ENCODE assay signal across 8 cellular contexts in the genomic region with DNA sequence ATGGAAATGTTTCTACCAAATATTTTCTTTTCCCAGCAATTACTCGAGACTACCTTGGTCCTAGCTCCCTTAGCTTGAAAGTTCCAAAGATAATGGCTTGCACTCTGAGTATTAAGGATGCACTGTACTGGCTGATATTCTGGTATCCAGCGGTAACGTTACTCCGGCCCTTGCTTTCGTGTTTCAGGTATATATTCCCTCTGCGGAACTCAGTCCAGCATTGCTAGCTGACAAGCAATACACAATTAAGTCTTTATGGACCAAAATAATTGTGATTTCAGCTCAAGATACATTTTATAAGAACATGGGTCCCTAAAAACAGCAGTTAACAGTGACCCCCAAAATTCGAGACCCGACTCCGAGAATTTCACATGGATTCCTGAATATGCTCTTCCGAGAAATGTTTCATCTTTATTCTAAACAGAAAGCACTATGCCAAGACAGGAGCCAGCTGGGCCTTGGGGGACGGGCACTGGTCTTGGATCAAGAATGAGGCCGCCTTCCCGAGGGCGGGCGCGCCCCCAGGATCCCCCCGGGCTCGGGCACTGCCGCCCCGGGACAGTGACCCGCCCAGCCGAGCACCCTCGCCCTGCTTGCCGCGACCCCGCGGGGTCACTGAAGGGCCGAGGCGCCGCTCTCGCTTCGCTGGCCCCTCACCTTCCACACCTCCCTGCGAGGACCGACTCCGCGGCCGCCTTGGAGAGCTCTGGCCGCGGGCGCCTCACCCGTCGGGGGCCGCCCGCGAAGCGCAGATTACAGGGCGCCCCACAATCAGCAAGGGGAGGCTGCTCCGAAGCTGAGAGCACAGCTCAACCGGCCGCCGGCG. TPM values are rescaled to one million over a fixed set of nuclear protein-coding genes. Genes with fewer than 3 reads are reported as not detected.
DNase-seq lines count a peak whose midpoint lies in the region; ATAC-seq, FAIRE-seq and TF ChIP-seq lines count a peak whose summit lies in the region.

No MANE protein-coding gene starts in this region.

- H3F3A ChIP-seq in Loucy (ENCODE audit: low read depth) = peaks cover 11% of the 10 kb centered on the region; the same call in 1 of the 2 replicates

- no peaks in the 10 kb centered on the region for H4K20me1 ChIP-seq in Loucy (ENCODE audit: insufficient read depth, low read length, poor library complexity, severe bottlenecking)

- H3K27ac ChIP-seq in CD8-positive, alpha-beta memory T cell (ENCODE audit: low read depth, low read length) = peak overlapping the region; percentile 96

- peak overlapping the region; percentile 76 for H3K4me3 ChIP-seq in CD8-positive, alpha-beta memory T cell (ENCODE audit: low read length)
- peak overlapping the region; percentile 91 for H3K4me3 ChIP-seq in Loucy (ENCODE audit: low read length, poor library complexity, severe bottlenecking)

- peaks cover 46% of the 10 kb centered on the region for H3K79me2 ChIP-seq in Loucy (ENCODE audit: insufficient read depth, low read length)

- peak overlapping the region; percentile 86 to 100 (median 92) for H3K27ac Mint-ChIP-seq in CD8-positive, alpha-beta memory T cell
- H3K27ac Mint-ChIP-seq in activated naive CD4-positive, alpha-beta T cell treated with anti-CD3 and anti-CD28 coated beads, Interleukin-2, amount 50 U/mL, for 72 hours = peak overlapping the region; percentile 86 to 99
- peak overlapping the region; percentile 90 for H3K27ac Mint-ChIP-seq in progenitor cell of endocrine pancreas

- CTCF ChIA-PET in CD8-positive, alpha-beta memory T cell (lab: Charles Lee) = interaction anchor here (0.6 to 2.3 kb wide), 8 partner anchors 8 to 1421 kb away, joined by 3 to 14 read pairs (median 3); a partner anchor contains a TSS

- H2AFZ ChIP-seq in Loucy (ENCODE audit: low read length) = no peak overlapping the region

- peak overlapping the region; percentile 82 to 98 (median 91) for H3K4me3 Mint-ChIP-seq in CD8-positive, alpha-beta memory T cell
- peak overlapping the region; percentile 78 for H3K4me3 Mint-ChIP-seq in progenitor cell of endocrine pancreas (ENCODE audit: low read depth)

- H3K4me2 ChIP-seq in Loucy (ENCODE audit: low read depth, low read length, poor library complexity, severe bottlenecking) = peak overlapping the region; percentile 97

- intact Hi-C loops in left cardiac atrium (cut with DNase I) = no loop called here

- DNase-seq in CD8-positive, alpha-beta memory T cell = peak in 2 of 5 donors; percentile 5 to 12
- no peak for DNase-seq in activated naive CD4-positive, alpha-beta T cell treated with anti-CD3 and anti-CD28 coated beads, Interleukin-2, amount 50 U/mL, for 72 hours (ENCODE audit: low spot score in 2 of 2)
- peak; percentile 48 for DNase-seq in left cardiac atrium
- no peak for DNase-seq in progenitor cell of endocrine pancreas (ENCODE audit: low spot score, unreplicated experiment)
- DNase-seq in D721Med (ENCODE audit: insufficient read length, low spot score) = no peak
- no peak for DNase-seq in cortex of kidney (lab: John Stamatoyannopoulos, UW)

- peak overlapping the region; percentile 99 for H3K9ac ChIP-seq in Loucy (ENCODE audit: low read depth, low read length, poor library complexity, severe bottlenecking)

- no peak for FAIRE-seq in D721Med (lab: Jason Lieb, UNC)

- H3K9me3 Mint-ChIP-seq in CD8-positive, alpha-beta memory T cell = no peaks in the 10 kb centered on the region
- H3K9me3 Mint-ChIP-seq in activated naive CD4-positive, alpha-beta T cell treated with anti-CD3 and anti-CD28 coated beads, Interleukin-2, amount 50 U/mL, for 72 hours = peaks cover 0 to 4% of the 10 kb centered on the region in 2 donors
- no peaks in the 10 kb centered on the region for H3K9me3 Mint-ChIP-seq in progenitor cell of endocrine pancreas (ENCODE audit: low read depth)

- H3K36me3 Mint-ChIP-seq in CD8-positive, alpha-beta memory T cell = peaks cover 1 to 23% (median 3%) of the 10 kb centered on the region in 3 donors
- H3K36me3 Mint-ChIP-seq in activated naive CD4-positive, alpha-beta T cell treated with anti-CD3 and anti-CD28 coated beads, Interleukin-2, amount 50 U/mL, for 72 hours = peaks cover 8 to 11% of the 10 kb centered on the region in 2 donors
- H3K36me3 Mint-ChIP-seq in progenitor cell of endocrine pancreas (ENCODE audit: insufficient read depth) = peaks cover 1% of the 10 kb centered on the region

- ATAC-seq in GM21423 (IDR thresholded peaks at IDR 0.05; ENCODE audit: unreplicated experiment) (peak; percentile 7), left cardiac atrium (peak; percentile 18 to 24)
- ATAC-seq in activated naive CD4-positive, alpha-beta T cell treated with anti-CD3 and anti-CD28 coated beads, Interleukin-2, amount 50 U/mL, for 72 hours = peak in 1 of 2 donors; percentile 4

- H3K9me3 ChIP-seq in CD8-positive, alpha-beta memory T cell (ENCODE audit: low read length) = no peaks in the 10 kb centered on the region
- no peaks in the 10 kb centered on the region for H3K9me3 ChIP-seq in Loucy (ENCODE audit: insufficient read depth, low read depth, low read length)

- no peak for TF ChIP-seq CTCF in Loucy (conservative IDR thresholded peaks at IDR 0.05; ENCODE audit: low read length)
- TF ChIP-seq CTCF in progenitor cell of endocrine pancreas (IDR thresholded peaks at IDR 0.05; ENCODE audit: unreplicated experiment) = no peak
- no peak for TF ChIP-seq CTCF in D721Med (IDR thresholded peaks at IDR 0.05; ENCODE audit: insufficient read depth, missing control alignments)

- H3K36me3 ChIP-seq in CD8-positive, alpha-beta memory T cell (ENCODE audit: insufficient read depth, low read length) = no peaks in the 10 kb centered on the region
- no peaks in the 10 kb centered on the region for H3K36me3 ChIP-seq in Loucy (ENCODE audit: insufficient read depth, low read length)

- H3K9me2 ChIP-seq in Loucy (replicated peaks; ENCODE audit: low read depth, low read length) = no peaks in the 10 kb centered on the region

- POLR2A ChIA-PET in CD8-positive, alpha-beta memory T cell (lab: Charles Lee) = interaction anchor here (1.0 to 2.4 kb wide), 5 partner anchors 9 to 1957 kb away, joined by 3 to 12 read pairs (median 5); a partner anchor contains a TSS

- peaks cover 4 to 16% of the 10 kb centered on the region in 2 donors for H3K27me3 Mint-ChIP-seq in CD8-positive, alpha-beta memory T cell
- H3K27me3 Mint-ChIP-seq in progenitor cell of endocrine pancreas = peaks cover 15% of the 10 kb centered on the region

- no peaks in the 10 kb centered on the region for H3K27me3 ChIP-seq in CD8-positive, alpha-beta memory T cell (ENCODE audit: insufficient read depth, low read length, poor library complexity, severe bottlenecking)
- H3K27me3 ChIP-seq in Loucy (ENCODE audit: insufficient read depth, low read length, poor library complexity, severe bottlenecking) = peaks cover 4% of the 10 kb centered on the region

- peaks cover 50 to 61% (median 56%) of the 10 kb centered on the region in 3 donors for H3K4me1 Mint-ChIP-seq in CD8-positive, alpha-beta memory T cell
- H3K4me1 Mint-ChIP-seq in progenitor cell of endocrine pancreas (ENCODE audit: low read depth) = peaks cover 36% of the 10 kb centered on the region

- peaks cover 32% of the 10 kb centered on the region for H3K4me1 ChIP-seq in CD8-positive, alpha-beta memory T cell (ENCODE audit: insufficient read depth, low read length)
- peaks cover 53% of the 10 kb centered on the region for H3K4me1 ChIP-seq in Loucy (ENCODE audit: insufficient read depth, low read length, poor library complexity, severe bottlenecking)

RNA-seq across cellular contexts. Expression of a gene that starts 0.7 kb away (rescaled TPM):
- 10 to 100 TPM; 12.7 to 13.1 TPM for total RNA-seq in CD8-positive, alpha-beta memory T cell
- polyA plus RNA-seq in CD8-positive, alpha-beta memory T cell = 13.5 TPM
- 10 to 100 TPM; 11.4 to 16.3 TPM for total RNA-seq in activated naive CD4-positive, alpha-beta T cell treated with anti-CD3 and anti-CD28 coated beads, Interleukin-2, amount 50 U/mL, for 72 hours
- total RNA-seq in left cardiac atrium (1 to 10 TPM; 5.5 to 6.1 TPM), progenitor cell of endocrine pancreas (14.5 and 14.8 TPM in 2 replicates)
